2 cellular contexts compared by ENCODE assay signal in the genomic region with DNA sequence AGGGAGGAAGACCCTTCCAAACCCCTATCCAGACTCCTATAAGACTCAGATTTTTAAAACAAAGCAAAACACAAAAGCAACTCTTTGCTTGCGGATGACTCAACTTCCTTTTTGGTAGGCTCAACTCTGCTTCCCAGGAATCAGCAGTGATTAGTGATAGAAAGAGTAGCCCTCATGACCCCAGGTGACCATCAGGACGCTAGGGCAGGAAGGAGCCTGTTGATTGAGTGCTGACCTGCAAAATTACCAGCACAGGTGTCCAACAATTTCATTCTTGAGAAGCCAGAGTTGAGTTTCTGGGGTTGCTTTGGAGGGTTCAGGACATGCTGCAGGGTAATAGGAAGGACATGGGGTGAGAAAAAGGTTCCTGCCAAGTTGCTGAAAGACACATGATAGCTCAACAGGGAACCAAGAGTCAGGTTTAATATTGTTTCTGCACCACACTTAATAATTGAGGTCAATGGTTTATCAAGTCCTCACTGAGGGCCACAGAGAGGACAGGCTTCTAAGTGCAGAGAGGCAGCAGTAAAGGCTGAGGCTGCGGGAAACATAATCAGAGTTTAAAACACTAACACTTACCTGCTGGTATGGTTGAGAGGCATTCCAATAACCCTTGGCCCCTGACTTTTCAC.
TF ChIP-seq lines count a peak whose summit lies in the region.

No MANE protein-coding gene starts in this region.

TF ChIP-seq in endothelial cell of umbilical vein, 7 proteins besides CTCF, POLR2A, EP300 and RAD21:
- TF ChIP-seq MYC (IDR thresholded peaks at IDR 0.05; ENCODE audit: low read depth, low read length) = no peak
- TF ChIP-seq EZH2 (IDR thresholded peaks at IDR 0.05; ENCODE audit: borderline replicate concordance, low read depth, low read length, severe bottlenecking) = no peak
- TF ChIP-seq FOS (IDR thresholded peaks at IDR 0.05; ENCODE audit: borderline replicate concordance, insufficient read depth, low read length) = peak; percentile 87
- TF ChIP-seq JUN (IDR thresholded peaks at IDR 0.05; ENCODE audit: borderline replicate concordance, insufficient read depth, insufficient read length, low read depth) = peak; percentile 74
- peak; percentile 70 for TF ChIP-seq GATA2 (IDR thresholded peaks at IDR 0.05; ENCODE audit: insufficient read depth, insufficient read length, low read depth, low read length)
- peak; percentile 16 for TF ChIP-seq POLR2AphosphoS5 (IDR thresholded peaks at IDR 0.05; ENCODE audit: insufficient read depth, low read depth, low read length)

TF ChIP-seq in HepG2, 621 proteins besides CTCF, POLR2A, EP300 and RAD21:
- TF ChIP-seq FOSL2 (CRISPR knock-in tag; IDR thresholded peaks at IDR 0.05) (peak; percentile 21; the same call in 1 of the 2 replicates), ZNF292 (CRISPR knock-in tag; IDR thresholded peaks at IDR 0.05; ENCODE audit: borderline replicate concordance, low read depth) (no peak), HDAC6 (IDR thresholded peaks at IDR 0.05; ENCODE audit: low read depth, low read length) (no peak)
